ENCODE assay signal across 19 cellular contexts in the genomic region with DNA sequence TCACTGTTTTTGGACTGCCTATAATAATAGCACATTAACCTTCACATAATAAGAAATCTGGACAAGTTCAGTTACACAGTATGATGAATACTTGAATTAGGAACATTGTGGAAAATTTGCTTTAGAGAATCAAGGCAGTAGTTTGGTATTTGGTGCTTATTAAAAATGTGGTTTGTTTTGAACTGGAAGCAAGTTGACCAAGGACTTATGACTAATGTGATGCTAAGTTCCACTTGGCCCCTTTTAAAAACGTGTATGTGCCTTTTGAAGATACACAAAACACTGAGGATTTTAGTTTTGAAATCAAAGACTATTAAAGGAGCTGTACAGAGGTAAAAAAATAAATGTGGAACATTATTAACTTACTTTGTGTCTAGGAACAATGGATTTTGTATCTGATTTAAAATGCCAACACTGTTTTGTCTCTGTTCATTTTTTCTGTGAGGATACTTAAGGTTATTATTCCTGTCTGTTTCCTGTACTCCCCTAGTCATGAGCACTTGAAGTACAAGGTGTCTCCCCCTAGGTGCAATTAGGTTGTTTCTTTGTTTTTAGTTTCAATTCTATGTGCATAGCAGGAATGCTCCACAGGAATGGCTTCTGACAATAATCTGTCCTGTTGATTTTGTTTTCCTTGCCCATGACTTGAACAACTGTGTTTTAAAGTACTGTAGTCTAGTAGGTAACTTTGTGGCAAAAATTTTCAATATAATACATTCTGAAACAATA. TPM values are rescaled to one million over a fixed set of nuclear protein-coding genes. Genes with fewer than 3 reads are reported as not detected.
DNase-seq lines count a peak whose midpoint lies in the region; ATAC-seq, FAIRE-seq and TF ChIP-seq lines count a peak whose summit lies in the region.
"Had no signal": no experiment of that assay in that cellular context is flagged by ENCODE, and none has a peak within 500 bp of the region (broad histone marks: within the 10 kb centered on the region; RNA-seq: fewer than 3 reads in every experiment).

No MANE protein-coding gene starts in this region.

- no peak overlapping the region for H3K27ac ChIP-seq in RWPE2 (ENCODE audit: poor library complexity, severe bottlenecking)
- peak overlapping the region; percentile 8 for H3K27ac ChIP-seq in smooth muscle cell (ENCODE audit: low read depth)
- H3K27ac ChIP-seq: GM23248 had no signal

- FAIRE-seq in GM12892 (lab: Jason Lieb, UNC) = peak; percentile 40
- FAIRE-seq: D721Med, islet of Langerhans had no signal

- no peaks in the 10 kb centered on the region for H3F3A ChIP-seq in smooth muscle cell (ENCODE audit: low read depth)

- no peak for ATAC-seq in RWPE2 (ENCODE audit: low read depth)
- ATAC-seq in GM19467 (IDR thresholded peaks at IDR 0.05; ENCODE audit: unreplicated experiment) = no peak
- ATAC-seq: sciatic nerve had no signal

- H3K4me3 Mint-ChIP-seq in endothelial cell (ENCODE audit: unreplicated experiment) = no peak overlapping the region

- WGBS in smooth muscle cell (ENCODE audit: low lambda C conversion rate) = 31% methylated on average over 1 of the region's 1 CpG

- H3K79me2 ChIP-seq in smooth muscle cell (ENCODE audit: low read depth) = no peaks in the 10 kb centered on the region

- H3K36me3 Mint-ChIP-seq in endothelial cell (ENCODE audit: low read depth, unreplicated experiment) = peaks cover 34% of the 10 kb centered on the region

- H3K4me3 ChIP-seq in RWPE2 (ENCODE audit: severe bottlenecking) = no peak overlapping the region
- no peak overlapping the region for H3K4me3 ChIP-seq in smooth muscle cell
- H3K4me3 ChIP-seq: GM23248, thoracic aorta had no signal

- H3K4me1 Mint-ChIP-seq in endothelial cell (ENCODE audit: unreplicated experiment) = peaks cover 8% of the 10 kb centered on the region

- TF ChIP-seq CTCF in RWPE2 (IDR thresholded peaks at IDR 0.05; ENCODE audit: poor library complexity, severe bottlenecking) (peak; percentile 9), endothelial cell (IDR thresholded peaks at IDR 0.05; ENCODE audit: unreplicated experiment) (no peak), smooth muscle cell (IDR thresholded peaks at IDR 0.05; ENCODE audit: borderline replicate concordance, insufficient read depth, poor library complexity, severe bottlenecking) (no peak)

- no peak for TF ChIP-seq POLR2A in GM12892 (IDR thresholded peaks at IDR 0.05; ENCODE audit: low read depth, low read length)

- no peaks in the 10 kb centered on the region for H4K20me1 ChIP-seq in smooth muscle cell (ENCODE audit: low read depth)

- peaks cover 2% of the 10 kb centered on the region for H3K27me3 Mint-ChIP-seq in endothelial cell (ENCODE audit: unreplicated experiment)

- H3K27me3 ChIP-seq in RWPE2 (ENCODE audit: insufficient read depth, poor library complexity, severe bottlenecking) (no peaks in the 10 kb centered on the region), smooth muscle cell (ENCODE audit: low read depth) (no peaks in the 10 kb centered on the region)

- no peak overlapping the region for H3K4me2 ChIP-seq in smooth muscle cell

- H3K36me3 ChIP-seq in RWPE2 (ENCODE audit: low read depth) (peaks cover 42% of the 10 kb centered on the region), smooth muscle cell (ENCODE audit: low read depth) (peaks cover 15% of the 10 kb centered on the region)

- peak overlapping the region; percentile 13 for H3K27ac Mint-ChIP-seq in endothelial cell (ENCODE audit: unreplicated experiment)

- H3K9ac ChIP-seq in smooth muscle cell (ENCODE audit: low read depth) = no peak overlapping the region
- H3K9ac ChIP-seq: GM23248 had no signal

- H3K9me3 ChIP-seq in RWPE2 (ENCODE audit: severe bottlenecking) = no peaks in the 10 kb centered on the region
- H3K9me3 ChIP-seq in smooth muscle cell (replicated peaks; ENCODE audit: low read depth) = no peaks in the 10 kb centered on the region
- H3K9me3 ChIP-seq: thoracic aorta had no signal

- no peaks in the 10 kb centered on the region for H3K4me1 ChIP-seq in RWPE2 (ENCODE audit: insufficient read depth, poor library complexity, severe bottlenecking)
- H3K4me1 ChIP-seq in smooth muscle cell (ENCODE audit: low read depth) = no peaks in the 10 kb centered on the region

- no peak overlapping the region for H2AFZ ChIP-seq in smooth muscle cell (ENCODE audit: low read depth)
- H2AFZ ChIP-seq: GM23248 had no signal

- no peak for DNase-seq in GM12892 (ENCODE audit: insufficient read length)
- no peak for DNase-seq in RWPE2 (ENCODE audit: low spot score)
- no peak for DNase-seq in endothelial cell (ENCODE audit: low spot score)
- no peak for DNase-seq in smooth muscle cell (lab: John Stamatoyannopoulos, UW; ENCODE audit: unreplicated experiment)
- no peak for DNase-seq in retina
- DNase-seq in NCI-H146 (lab: John Stamatoyannopoulos, UW) = no peak
- DNase-seq: activated CD4-positive, alpha-beta T cell treated with anti-CD3 and anti-CD28 coated beads, Interleukin-2, amount 50 U/mL, for 4 hours; activated naive CD4-positive, alpha-beta T cell; GM23248; MV-4-11; NCI-H226; OCI-M1; T-helper 1 cell had no signal

- no peaks in the 10 kb centered on the region for H3K9me3 Mint-ChIP-seq in endothelial cell (ENCODE audit: unreplicated experiment)

RNA-seq across cellular contexts. Expression of a gene that starts 49.6 kb away (rescaled TPM):
- polyA plus RNA-seq in GM12892 (2012; ENCODE audit: missing spikeins) = not detected
- total RNA-seq in endothelial cell (ENCODE audit: unreplicated experiment) (not detected), smooth muscle cell (not detected in 2 replicates)
- polyA plus RNA-seq in smooth muscle cell = not detected in 2 replicates
- total RNA-seq: chondrocyte, GM23248, thoracic aorta had no signal
- polyA plus RNA-seq: GM23248 had no signal
